27 cellular contexts compared by ENCODE assay signal in the genomic region with DNA sequence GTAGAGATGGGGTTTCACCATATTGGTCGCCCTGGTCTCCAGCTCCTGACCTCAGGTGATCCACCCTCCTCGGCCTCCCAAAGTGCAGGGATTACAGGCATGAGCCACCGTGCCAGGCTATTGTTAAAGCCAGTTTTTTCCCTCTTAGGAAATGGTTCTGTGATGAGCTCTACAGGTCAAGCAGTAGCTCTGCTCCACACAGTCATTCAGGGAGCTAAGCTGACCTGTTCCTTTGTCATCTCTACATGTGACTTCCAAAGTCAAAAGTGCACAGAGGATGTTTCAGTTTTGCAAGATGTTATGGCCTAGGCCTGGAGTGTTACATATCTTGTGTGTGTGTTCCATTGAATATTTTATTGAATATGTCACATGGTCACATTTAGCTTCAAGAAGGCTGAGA. TPM values are rescaled to one million over a fixed set of nuclear protein-coding genes. Genes with fewer than 3 reads are reported as not detected.
DNase-seq lines count a peak whose midpoint lies in the region; ATAC-seq lines count a peak whose summit lies in the region.
"Had no signal": no experiment of that assay in that cellular context is flagged by ENCODE, and none has a peak within 500 bp of the region (broad histone marks: within the 10 kb centered on the region; RNA-seq: fewer than 3 reads in every experiment).

No MANE protein-coding gene starts in this region.

- H3K27ac Mint-ChIP-seq in activated CD4-positive, alpha-beta memory T cell treated with anti-CD3 and anti-CD28 coated beads for 36 hours = peak overlapping the region; percentile 9
- no peak overlapping the region for H3K27ac Mint-ChIP-seq in activated CD4-positive, alpha-beta memory T cell treated with anti-CD3 and anti-CD28 coated beads, Interleukin-2, amount 10 ng/mL, durations not matched to agents 7 days and 5 days
- peak overlapping the region; percentile 50 for H3K27ac Mint-ChIP-seq in activated naive CD8-positive, alpha-beta T cell
- H3K27ac Mint-ChIP-seq in activated naive CD8-positive, alpha-beta T cell treated with anti-CD3 and anti-CD28 coated beads for 36 hours = no peak overlapping the region
- no peak overlapping the region for H3K27ac Mint-ChIP-seq in activated naive CD8-positive, alpha-beta T cell treated with anti-CD3 and anti-CD28 coated beads, Interleukin-2, amount 50 U/mL, for 24 hours

- peaks cover 62% of the 10 kb centered on the region for H3K4me1 Mint-ChIP-seq in activated CD4-positive, alpha-beta memory T cell treated with anti-CD3 and anti-CD28 coated beads for 36 hours (ENCODE audit: low read depth)
- peaks cover 36% of the 10 kb centered on the region for H3K4me1 Mint-ChIP-seq in activated CD4-positive, alpha-beta memory T cell treated with anti-CD3 and anti-CD28 coated beads, Interleukin-2, amount 10 ng/mL, durations not matched to agents 7 days and 5 days
- peaks cover 71% of the 10 kb centered on the region for H3K4me1 Mint-ChIP-seq in activated naive CD8-positive, alpha-beta T cell (ENCODE audit: low read depth)
- H3K4me1 Mint-ChIP-seq in activated naive CD8-positive, alpha-beta T cell treated with anti-CD3 and anti-CD28 coated beads for 36 hours = peaks cover 58% of the 10 kb centered on the region
- H3K4me1 Mint-ChIP-seq in activated naive CD8-positive, alpha-beta T cell treated with anti-CD3 and anti-CD28 coated beads, Interleukin-2, amount 50 U/mL, for 24 hours = peaks cover 59% of the 10 kb centered on the region

- CTCF ChIA-PET in activated CD4-positive, alpha-beta memory T cell treated with anti-CD3 and anti-CD28 coated beads for 36 hours (lab: Charles Lee) = interaction anchor here (0.6 kb wide), 1 partner anchor 101 kb away, joined by 3 read pairs; no protein-coding TSS in a partner anchor
- CTCF ChIA-PET in activated CD4-positive, alpha-beta memory T cell treated with anti-CD3 and anti-CD28 coated beads, Interleukin-2, amount 10 ng/mL, durations not matched to agents 7 days and 5 days (lab: Charles Lee) = interaction anchor here (0.7 to 1.1 kb wide), 3 partner anchors 11 to 416 kb away, joined by 3 read pairs; partner anchors contain the start of gene MCUB

- intact Hi-C loops in activated CD4-positive, alpha-beta memory T cell treated with anti-CD3 and anti-CD28 coated beads for 36 hours (cut with micrococcal nuclease) = no loop called here

- in situ Hi-C loops in G401 (cut with HindIII; ENCODE audit: low sequenced_read_pairs) = no loop called here

- peak; percentile 22 for ATAC-seq in activated naive CD8-positive, alpha-beta T cell treated with anti-CD3 and anti-CD28 coated beads, Interleukin-2, amount 50 U/mL, for 24 hours
- ATAC-seq in HG03097 (IDR thresholded peaks at IDR 0.05; ENCODE audit: low FRiP score, unreplicated experiment) = no peak
- ATAC-seq: HCT116, PC-3, Right ventricle myocardium inferior had no signal

- POLR2A ChIA-PET in activated CD4-positive, alpha-beta memory T cell treated with anti-CD3 and anti-CD28 coated beads for 36 hours (lab: Charles Lee) = interaction anchor here (0.7 to 1.9 kb wide), 3 partner anchors 11 to 138 kb away, joined by 3 to 13 read pairs (median 3); partner anchors contain the start of gene MCUB
- POLR2A ChIA-PET in activated CD4-positive, alpha-beta memory T cell treated with anti-CD3 and anti-CD28 coated beads, Interleukin-2, amount 10 ng/mL, durations not matched to agents 7 days and 5 days (lab: Charles Lee) = interaction anchor here (1.2 to 1.7 kb wide), 3 partner anchors 9 to 11 kb away, joined by 3 to 13 read pairs (median 7); partner anchors contain the start of gene MCUB

- peaks cover 4% of the 10 kb centered on the region for H3K9me3 Mint-ChIP-seq in activated CD4-positive, alpha-beta memory T cell treated with anti-CD3 and anti-CD28 coated beads for 36 hours
- peaks cover 3% of the 10 kb centered on the region for H3K9me3 Mint-ChIP-seq in activated CD4-positive, alpha-beta memory T cell treated with anti-CD3 and anti-CD28 coated beads, Interleukin-2, amount 10 ng/mL, durations not matched to agents 7 days and 5 days
- H3K9me3 Mint-ChIP-seq in activated naive CD8-positive, alpha-beta T cell (ENCODE audit: low read depth) = no peaks in the 10 kb centered on the region
- peaks cover 11% of the 10 kb centered on the region for H3K9me3 Mint-ChIP-seq in activated naive CD8-positive, alpha-beta T cell treated with anti-CD3 and anti-CD28 coated beads for 36 hours
- H3K9me3 Mint-ChIP-seq in activated naive CD8-positive, alpha-beta T cell treated with anti-CD3 and anti-CD28 coated beads, Interleukin-2, amount 50 U/mL, for 24 hours = peaks cover 4% of the 10 kb centered on the region

- H3K4me3 Mint-ChIP-seq in activated CD4-positive, alpha-beta memory T cell treated with anti-CD3 and anti-CD28 coated beads for 36 hours = no peak overlapping the region
- H3K4me3 Mint-ChIP-seq in activated CD4-positive, alpha-beta memory T cell treated with anti-CD3 and anti-CD28 coated beads, Interleukin-2, amount 10 ng/mL, durations not matched to agents 7 days and 5 days = no peak overlapping the region
- H3K4me3 Mint-ChIP-seq in activated naive CD8-positive, alpha-beta T cell = no peak overlapping the region
- no peak overlapping the region for H3K4me3 Mint-ChIP-seq in activated naive CD8-positive, alpha-beta T cell treated with anti-CD3 and anti-CD28 coated beads for 36 hours
- no peak overlapping the region for H3K4me3 Mint-ChIP-seq in activated naive CD8-positive, alpha-beta T cell treated with anti-CD3 and anti-CD28 coated beads, Interleukin-2, amount 50 U/mL, for 24 hours
- H3K4me3 Mint-ChIP-seq: CD14-positive monocyte had no signal

- H3K27me3 Mint-ChIP-seq in activated CD4-positive, alpha-beta memory T cell treated with anti-CD3 and anti-CD28 coated beads for 36 hours = no peaks in the 10 kb centered on the region
- no peaks in the 10 kb centered on the region for H3K27me3 Mint-ChIP-seq in activated CD4-positive, alpha-beta memory T cell treated with anti-CD3 and anti-CD28 coated beads, Interleukin-2, amount 10 ng/mL, durations not matched to agents 7 days and 5 days
- no peaks in the 10 kb centered on the region for H3K27me3 Mint-ChIP-seq in activated naive CD8-positive, alpha-beta T cell
- H3K27me3 Mint-ChIP-seq in activated naive CD8-positive, alpha-beta T cell treated with anti-CD3 and anti-CD28 coated beads for 36 hours = no peaks in the 10 kb centered on the region
- H3K27me3 Mint-ChIP-seq in activated naive CD8-positive, alpha-beta T cell treated with anti-CD3 and anti-CD28 coated beads, Interleukin-2, amount 50 U/mL, for 24 hours = no peaks in the 10 kb centered on the region

- DNase-seq in activated CD4-positive, alpha-beta memory T cell treated with anti-CD3 and anti-CD28 coated beads for 36 hours = no peak
- DNase-seq in activated CD4-positive, alpha-beta memory T cell treated with anti-CD3 and anti-CD28 coated beads, Interleukin-2, amount 10 ng/mL, durations not matched to agents 7 days and 5 days = no peak
- DNase-seq in activated naive CD8-positive, alpha-beta T cell treated with anti-CD3 and anti-CD28 coated beads for 36 hours = no peak
- no peak for DNase-seq in activated naive CD8-positive, alpha-beta T cell treated with anti-CD3 and anti-CD28 coated beads, Interleukin-2, amount 50 U/mL, for 24 hours
- DNase-seq in NCI-H510A (lab: John Stamatoyannopoulos, UW) = no peak
- DNase-seq in G401 (ENCODE audit: low spot score) = no peak
- DNase-seq: 8988T; ACHN; BE2C; Calu3; DMS79 treated with DMSO at 0.1 percent for 48 hours; KBM-7; MV-4-11; NCI-H1105; NCI-H1436 treated with DMSO at 0.1 percent for 48 hours; NCI-H187 treated with DMSO at 0.1 percent for 48 hours; NCI-H2171 treated with DMSO at 0.1 percent for 48 hours; NCI-H524 treated with DMSO at 0.1 percent for 48 hours; NCI-H774; NK-92 treated with Interleukin-12 subunit alpha and Interleukin-12 subunit beta, amount 100 ng/mL, for 24 hours; PC-3; SJCRH30 had no signal

- H3K36me3 Mint-ChIP-seq in activated CD4-positive, alpha-beta memory T cell treated with anti-CD3 and anti-CD28 coated beads for 36 hours = peaks cover 10% of the 10 kb centered on the region
- H3K36me3 Mint-ChIP-seq in activated CD4-positive, alpha-beta memory T cell treated with anti-CD3 and anti-CD28 coated beads, Interleukin-2, amount 10 ng/mL, durations not matched to agents 7 days and 5 days (ENCODE audit: low read depth) = peaks cover 36% of the 10 kb centered on the region
- H3K36me3 Mint-ChIP-seq in activated naive CD8-positive, alpha-beta T cell = peaks cover 13% of the 10 kb centered on the region
- H3K36me3 Mint-ChIP-seq in activated naive CD8-positive, alpha-beta T cell treated with anti-CD3 and anti-CD28 coated beads for 36 hours = peaks cover 43% of the 10 kb centered on the region
- peaks cover 25% of the 10 kb centered on the region for H3K36me3 Mint-ChIP-seq in activated naive CD8-positive, alpha-beta T cell treated with anti-CD3 and anti-CD28 coated beads, Interleukin-2, amount 50 U/mL, for 24 hours (ENCODE audit: low read depth)

RNA-seq across cellular contexts. Expression of gene MCUB, which starts 11.4 kb away (rescaled TPM):
- 10 to 100 TPM; 76.7 to 80.5 TPM for total RNA-seq in activated CD4-positive, alpha-beta memory T cell treated with anti-CD3 and anti-CD28 coated beads for 36 hours
- total RNA-seq in activated CD4-positive, alpha-beta memory T cell treated with anti-CD3 and anti-CD28 coated beads, Interleukin-2, amount 10 ng/mL, durations not matched to agents 7 days and 5 days = 10 to 100 TPM; 90.6 to 96.9 TPM
- 10 to 100 TPM; 72.7 to 76.1 TPM for total RNA-seq in activated naive CD8-positive, alpha-beta T cell treated with anti-CD3 and anti-CD28 coated beads for 36 hours
- 21.0 and 50.2 TPM in 2 replicates for total RNA-seq in G401 (2014; rRNA removed; shearing (Covaris generic))

Comparison
In these comparisons a context has a peak if more than half of its experiments do, and no peak if none do; other contexts are left out.
1. H3K27ac Mint-ChIP-seq: peak in activated CD4-positive, alpha-beta memory T cell treated with anti-CD3 and anti-CD28 coated beads for 36 hours (single experiment) and activated naive CD8-positive, alpha-beta T cell (single experiment); none in activated CD4-positive, alpha-beta memory T cell treated with anti-CD3 and anti-CD28 coated beads, Interleukin-2, amount 10 ng/mL, durations not matched to agents 7 days and 5 days (single experiment), activated naive CD8-positive, alpha-beta T cell treated with anti-CD3 and anti-CD28 coated beads for 36 hours (single experiment) and activated naive CD8-positive, alpha-beta T cell treated with anti-CD3 and anti-CD28 coated beads, Interleukin-2, amount 50 U/mL, for 24 hours (single experiment).